8 cellular contexts compared by ENCODE assay signal in genomic region chr10:22341190-22341935, GRCh38. TPM values are rescaled to one million over a fixed set of nuclear protein-coding genes. Genes with fewer than 3 reads are reported as not detected.
A peak's percentile ranks its signal among the peaks of the same experiment; 100 is the strongest.
DNase-seq lines count a peak whose midpoint lies in the region; ATAC-seq and TF ChIP-seq lines count a peak whose summit lies in the region.

No MANE protein-coding gene starts in this region.

- H3K27ac Mint-ChIP-seq in activated naive CD4-positive, alpha-beta T cell treated with anti-CD3 and anti-CD28 coated beads for 36 hours, result no peak overlapping the region
- peak overlapping the region in 1 of 2 donors; percentile 29 for H3K27ac Mint-ChIP-seq in T-cell

- H3K4me3 ChIP-seq in fibroblast of the aortic adventitia (ENCODE audit: low read depth, low read length), result peak overlapping the region; percentile 77

- intact Hi-C loops in activated naive CD4-positive, alpha-beta T cell treated with anti-CD3 and anti-CD28 coated beads for 36 hours (cut with micrococcal nuclease), result loop anchor here (2.0 to 10.0 kb wide), 6 partner anchors 95 to 817 kb away; partner anchors contain the start of genes MSRB2, PIP4K2A and SKIDA1
- intact Hi-C loops in posterior vena cava (cut with DNase I), result loop anchor here (1.0 to 10.0 kb wide), 2 partner anchors 15 to 93 kb away; no protein-coding TSS in a partner anchor

- H3K36me3 Mint-ChIP-seq in activated naive CD4-positive, alpha-beta T cell treated with anti-CD3 and anti-CD28 coated beads for 36 hours (ENCODE audit: low read depth), result peaks cover 2% of the 10 kb centered on the region
- H3K36me3 Mint-ChIP-seq in T-cell, result peaks cover 3% of the 10 kb centered on the region

- POLR2A ChIA-PET in T-cell (lab: Charles Lee), result interaction anchor here (0.7 to 1.4 kb wide), 3 partner anchors 25 to 413 kb away, joined by 4 to 9 read pairs (median 7); partner anchors contain the start of gene COMMD3 (in 1 of the 2)

- peaks cover 72% of the 10 kb centered on the region for H3K27me3 Mint-ChIP-seq in activated naive CD4-positive, alpha-beta T cell treated with anti-CD3 and anti-CD28 coated beads for 36 hours (ENCODE audit: low read depth)
- H3K27me3 Mint-ChIP-seq in T-cell, result peaks cover 60 to 84% of the 10 kb centered on the region in 2 donors

- CTCF ChIA-PET in activated naive CD4-positive, alpha-beta T cell treated with anti-CD3 and anti-CD28 coated beads for 36 hours (lab: Charles Lee), result interaction anchor here (1.0 kb wide), 1 partner anchor 325 kb away, joined by 3 read pairs; no protein-coding TSS in a partner anchor
- CTCF ChIA-PET in T-cell (lab: Charles Lee), result interaction anchor here in 1 of 2 donors (1.4 to 1.8 kb wide), 2 partner anchors 10 to 111 kb away, joined by 3 to 7 read pairs; no protein-coding TSS in a partner anchor

- peak overlapping the region; percentile 66 for H3K4me3 Mint-ChIP-seq in activated naive CD4-positive, alpha-beta T cell treated with anti-CD3 and anti-CD28 coated beads for 36 hours
- peak overlapping the region; percentile 52 to 79 (median 71) for H3K4me3 Mint-ChIP-seq in T-cell

- ATAC-seq in HG03039 (IDR thresholded peaks at IDR 0.05; ENCODE audit: unreplicated experiment), result peak; percentile 27
- ATAC-seq in T-cell (replicated peaks in 1 of 4), result peak in 2 of 4 experiments; percentile 9 to 10

- DNase-seq in activated naive CD4-positive, alpha-beta T cell treated with anti-CD3 and anti-CD28 coated beads for 36 hours, result no peak
- DNase-seq in activated naive CD4-positive, alpha-beta T cell treated with Interleukin-2 at 50 U/mL for 16 hours, result no peak
- DNase-seq in T-cell (peak in 2 of 34 experiments; percentile 6 to 19), fibroblast of the aortic adventitia (ENCODE audit: low read depth) (peak; percentile 53), posterior vena cava (ENCODE audit: low spot score) (peak; percentile 85), NCI-H2029 treated with DMSO at 0.1 percent for 48 hours (lab: John Stamatoyannopoulos, UW) (no peak), GM19238 (ENCODE audit: insufficient read length, low spot score) (no peak)

- no peaks in the 10 kb centered on the region for H3K9me3 Mint-ChIP-seq in activated naive CD4-positive, alpha-beta T cell treated with anti-CD3 and anti-CD28 coated beads for 36 hours
- H3K9me3 Mint-ChIP-seq in T-cell, result peaks cover 0 to 2% (median 2%) of the 10 kb centered on the region in 3 donors

- peaks cover 19% of the 10 kb centered on the region for H3K4me1 Mint-ChIP-seq in activated naive CD4-positive, alpha-beta T cell treated with anti-CD3 and anti-CD28 coated beads for 36 hours (ENCODE audit: low read depth)
- H3K4me1 Mint-ChIP-seq in T-cell, result peaks cover 7 to 32% (median 21%) of the 10 kb centered on the region in 3 donors

- TF ChIP-seq CTCF in fibroblast of the aortic adventitia (IDR thresholded peaks at IDR 0.05; ENCODE audit: insufficient read depth, low read length), result no peak

RNA-seq across cellular contexts. Expression of gene SPAG6, which starts 3.9 kb away (rescaled TPM):
- not detected for total RNA-seq in activated naive CD4-positive, alpha-beta T cell treated with anti-CD3 and anti-CD28 coated beads for 36 hours
- total RNA-seq in T-cell (under 1 TPM in 2 of 5 donors, not detected in 3; 0.23 to 0.33 TPM), fibroblast of the aortic adventitia (ENCODE audit: low replicate concordance) (not detected in 2 replicates), posterior vena cava (not detected)

RNA-seq across cellular contexts. Expression of gene BMI1, which starts 20.5 kb away (rescaled TPM):
- 10 to 100 TPM; 28.2 to 32.1 TPM for total RNA-seq in activated naive CD4-positive, alpha-beta T cell treated with anti-CD3 and anti-CD28 coated beads for 36 hours
- total RNA-seq in T-cell (10 to 100 TPM; 48.9 to 69.2 (median 63.6) TPM), fibroblast of the aortic adventitia (ENCODE audit: low replicate concordance) (45.3 and 60.9 TPM in 2 replicates), posterior vena cava (10 to 100 TPM; 56.5 to 71.7 TPM)

RNA-seq across cellular contexts. Expression of gene COMMD3, which starts 25.2 kb away (rescaled TPM):
- total RNA-seq in activated naive CD4-positive, alpha-beta T cell treated with anti-CD3 and anti-CD28 coated beads for 36 hours, result 10 to 100 TPM; 64.5 to 69.4 TPM
- total RNA-seq in T-cell (10 to 100 TPM; 25.2 to 57.2 (median 49.7) TPM), fibroblast of the aortic adventitia (ENCODE audit: low replicate concordance) (56.9 and 57.7 TPM in 2 replicates), posterior vena cava (10 to 100 TPM; 52.6 to 57.6 TPM)

Comparison
In these comparisons a context has a peak if more than half of its experiments do, and no peak if none do; other contexts are left out.
1. DNase-seq: peak in fibroblast of the aortic adventitia (single experiment) and posterior vena cava (single experiment); none in activated naive CD4-positive, alpha-beta T cell treated with anti-CD3 and anti-CD28 coated beads for 36 hours (single experiment), activated naive CD4-positive, alpha-beta T cell treated with Interleukin-2 at 50 U/mL for 16 hours (single experiment), NCI-H2029 treated with DMSO at 0.1 percent for 48 hours (single experiment) and GM19238 (single experiment).